In the genomic region with DNA sequence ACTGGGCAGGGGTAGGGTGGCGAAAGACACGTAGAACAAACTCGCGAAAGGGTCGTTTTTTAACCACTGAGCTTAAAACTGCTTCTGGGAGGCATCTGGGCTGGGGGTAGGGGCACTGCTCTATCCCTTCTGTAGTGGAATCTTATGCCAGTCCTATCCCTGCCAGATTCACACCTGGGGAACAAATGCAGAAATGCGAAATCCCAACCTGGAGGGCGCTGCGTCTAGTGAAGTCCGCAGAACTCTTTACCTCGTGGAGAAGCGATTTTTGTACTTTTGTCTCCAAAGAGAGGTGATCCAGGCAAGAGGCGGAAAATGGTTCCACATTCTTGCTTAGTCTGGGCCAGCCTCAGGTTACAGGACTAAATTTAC, we compare ENCODE assay signal across 18 cellular contexts. TPM values are rescaled to one million over a fixed set of nuclear protein-coding genes. Genes with fewer than 3 reads are reported as not detected.
DNase-seq lines count a peak whose midpoint lies in the region; ATAC-seq and FAIRE-seq lines count a peak whose summit lies in the region.
"Had no signal": no experiment of that assay in that cellular context is flagged by ENCODE, and none has a peak within 500 bp of the region (broad histone marks: within the 10 kb centered on the region; RNA-seq: fewer than 3 reads in every experiment).

No MANE protein-coding gene starts in this region.

- no peaks in the 10 kb centered on the region for H3K79me1 ChIP-seq in mesendoderm (ENCODE audit: low read length)

- no peak overlapping the region for H2AK5ac ChIP-seq in mesendoderm (ENCODE audit: low read length)

- peaks cover 17% of the 10 kb centered on the region for H3K36me3 Mint-ChIP-seq in activated naive CD8-positive, alpha-beta T cell treated with anti-CD3 and anti-CD28 coated beads, Interleukin-2, amount 50 U/mL, for 24 hours (ENCODE audit: low read depth)
- H3K36me3 Mint-ChIP-seq in stimulated activated naive B cell treated with anti-CD40 and anti-IgM and Interleukin-4, amounts not matched to agents 10 μg/mL and 1 μg/mL and 100 μg/mL, for 72 hours = peaks cover 0 to 4% of the 10 kb centered on the region in 2 donors

- intact Hi-C loops in right cardiac atrium (cut with DNase I) = no loop called here
- intact Hi-C loops in left ventricle myocardium superior (cut with micrococcal nuclease) = no loop called here

- FAIRE-seq in HTR-8/SVneo (lab: Jason Lieb, UNC) = no peak
- FAIRE-seq: small intestine had no signal

- no peak overlapping the region for H3K4me2 ChIP-seq in mesendoderm (ENCODE audit: low read length)

- peaks cover 24% of the 10 kb centered on the region for H3K4me1 Mint-ChIP-seq in activated naive CD8-positive, alpha-beta T cell treated with anti-CD3 and anti-CD28 coated beads, Interleukin-2, amount 50 U/mL, for 24 hours
- peaks cover 13 to 25% of the 10 kb centered on the region in 2 donors for H3K4me1 Mint-ChIP-seq in stimulated activated naive B cell treated with anti-CD40 and anti-IgM and Interleukin-4, amounts not matched to agents 10 μg/mL and 1 μg/mL and 100 μg/mL, for 72 hours

- no peak overlapping the region for H4K8ac ChIP-seq in mesendoderm (ENCODE audit: low read depth, low read length)

- H3K27ac Mint-ChIP-seq in activated naive CD8-positive, alpha-beta T cell treated with anti-CD3 and anti-CD28 coated beads, Interleukin-2, amount 50 U/mL, for 24 hours = no peak overlapping the region
- peak overlapping the region; percentile 65 for H3K27ac Mint-ChIP-seq in stimulated activated naive B cell treated with anti-CD40 and anti-IgM and Interleukin-4, amounts not matched to agents 10 μg/mL and 1 μg/mL and 100 μg/mL, for 72 hours
- H3K27ac Mint-ChIP-seq: activated naive CD4-positive, alpha-beta T cell treated with anti-CD3 and anti-CD28 coated beads, Interleukin-2, amount 50 U/mL, for 72 hours had no signal

- H3K56ac ChIP-seq in mesendoderm (ENCODE audit: low read length) = no peak overlapping the region

- DNase-seq in right cardiac atrium (no peak), left ventricle myocardium superior (no peak), mesendoderm (peak; percentile 8), NCI-H2107 (lab: John Stamatoyannopoulos, UW) (no peak), HTR-8/SVneo (ENCODE audit: insufficient read length, low spot score) (no peak), C1 segment of cervical spinal cord (lab: John Stamatoyannopoulos, UW) (no peak)
- no peak for DNase-seq in activated naive CD8-positive, alpha-beta T cell treated with anti-CD3 and anti-CD28 coated beads, Interleukin-2, amount 50 U/mL, for 24 hours
- no peak for DNase-seq in stimulated activated naive B cell treated with anti-CD40 and anti-IgM and Interleukin-4, amounts not matched to agents 10 μg/mL and 1 μg/mL and 100 μg/mL, for 72 hours
- DNase-seq: kidney glomerular epithelial cell, NCI-H146, NCI-H345 had no signal

- no peaks in the 10 kb centered on the region for H3K9me3 ChIP-seq in right cardiac atrium (ENCODE audit: control insufficient read depth, low read length)
- H3K9me3 ChIP-seq: thoracic aorta had no signal

- H3K27me3 ChIP-seq in right cardiac atrium (ENCODE audit: control insufficient read depth, insufficient read depth) (peaks cover 7% of the 10 kb centered on the region), mesendoderm (ENCODE audit: insufficient read depth, low read length, poor library complexity) (peaks cover 55% of the 10 kb centered on the region)

- peak overlapping the region; percentile 34 for H3K4me3 Mint-ChIP-seq in activated naive CD8-positive, alpha-beta T cell treated with anti-CD3 and anti-CD28 coated beads, Interleukin-2, amount 50 U/mL, for 24 hours
- H3K4me3 Mint-ChIP-seq in stimulated activated naive B cell treated with anti-CD40 and anti-IgM and Interleukin-4, amounts not matched to agents 10 μg/mL and 1 μg/mL and 100 μg/mL, for 72 hours = peak overlapping the region in 1 of 2 donors; percentile 32

- H3K4me1 ChIP-seq in right cardiac atrium (ENCODE audit: control insufficient read depth, insufficient read depth, low read length) = peaks cover 8% of the 10 kb centered on the region
- no peaks in the 10 kb centered on the region for H3K4me1 ChIP-seq in mesendoderm (ENCODE audit: control insufficient read depth, low read depth, low read length)
- H3K4me1 ChIP-seq: parathyroid adenoma had no signal

- no peaks in the 10 kb centered on the region for H3K36me3 ChIP-seq in mesendoderm (ENCODE audit: control insufficient read depth, insufficient read depth, low read length)
- H3K36me3 ChIP-seq: cardiac muscle cell, thoracic aorta had no signal

- no peaks in the 10 kb centered on the region for H3K79me2 ChIP-seq in mesendoderm (ENCODE audit: control insufficient read depth, insufficient read depth, low read length)
- H3K79me2 ChIP-seq: parathyroid adenoma had no signal

- H2BK5ac ChIP-seq in mesendoderm (ENCODE audit: low read length) = no peak overlapping the region

- no peak overlapping the region for H3K23ac ChIP-seq in mesendoderm (ENCODE audit: low read length)

- 17% methylated on average over 12 of the region's 12 CpGs for WGBS in right cardiac atrium
- WGBS in mesendoderm (ENCODE audit: extremely low coverage, insufficient coverage, low lambda C conversion rate) = no CpG with 5 or more reads among the region's 12 CpGs

- H3K27me3 Mint-ChIP-seq in activated naive CD8-positive, alpha-beta T cell treated with anti-CD3 and anti-CD28 coated beads, Interleukin-2, amount 50 U/mL, for 24 hours = peaks cover 82% of the 10 kb centered on the region
- H3K27me3 Mint-ChIP-seq in stimulated activated naive B cell treated with anti-CD40 and anti-IgM and Interleukin-4, amounts not matched to agents 10 μg/mL and 1 μg/mL and 100 μg/mL, for 72 hours = peaks cover 59 to 68% of the 10 kb centered on the region in 2 donors

- H3K27ac ChIP-seq in right cardiac atrium (ENCODE audit: low read length) (no peak overlapping the region), mesendoderm (ENCODE audit: low read depth, low read length) (no peak overlapping the region)
- H3K27ac ChIP-seq: cardiac muscle cell, parathyroid adenoma, thoracic aorta, VCaP had no signal

- peaks cover 4% of the 10 kb centered on the region for H3K9me3 Mint-ChIP-seq in activated naive CD8-positive, alpha-beta T cell treated with anti-CD3 and anti-CD28 coated beads, Interleukin-2, amount 50 U/mL, for 24 hours
- no peaks in the 10 kb centered on the region for H3K9me3 Mint-ChIP-seq in stimulated activated naive B cell treated with anti-CD40 and anti-IgM and Interleukin-4, amounts not matched to agents 10 μg/mL and 1 μg/mL and 100 μg/mL, for 72 hours
- H3K9me3 Mint-ChIP-seq: activated naive CD4-positive, alpha-beta T cell treated with anti-CD3 and anti-CD28 coated beads, Interleukin-2, amount 50 U/mL, for 72 hours had no signal

- no peak overlapping the region for H3K4ac ChIP-seq in mesendoderm (ENCODE audit: low read depth, low read length)

- peak overlapping the region; percentile 4 for H3K4me3 ChIP-seq in right cardiac atrium (ENCODE audit: low read length)
- H3K4me3 ChIP-seq in mesendoderm (ENCODE audit: low read length) = no peak overlapping the region
- H3K4me3 ChIP-seq: cardiac muscle cell had no signal

- H4K5ac ChIP-seq in mesendoderm (ENCODE audit: low read length) = no peak overlapping the region

- no peak overlapping the region for H2BK120ac ChIP-seq in mesendoderm (ENCODE audit: low read depth, low read length)

- no peak overlapping the region for H2BK15ac ChIP-seq in mesendoderm (replicated peaks; ENCODE audit: low read depth)

- no peak overlapping the region for H3K18ac ChIP-seq in mesendoderm (ENCODE audit: low read length)

- H3K9ac ChIP-seq in mesendoderm (ENCODE audit: low read length) = no peak overlapping the region
- H3K9ac ChIP-seq: parathyroid adenoma had no signal

- no peak for ATAC-seq in right cardiac atrium
- no peak for ATAC-seq in left ventricle myocardium superior
- ATAC-seq in activated naive CD8-positive, alpha-beta T cell treated with anti-CD3 and anti-CD28 coated beads, Interleukin-2, amount 50 U/mL, for 24 hours = no peak
- ATAC-seq in stimulated activated naive B cell treated with anti-CD40 and anti-IgM and Interleukin-4, amounts not matched to agents 10 μg/mL and 1 μg/mL and 100 μg/mL, for 72 hours (replicated peaks) = no peak

RNA-seq across cellular contexts. Expression of a gene that starts 10.3 kb away (rescaled TPM):
- total RNA-seq in right cardiac atrium = not detected
- polyA plus RNA-seq in right cardiac atrium = 0.02 TPM
- total RNA-seq in left ventricle myocardium superior = not detected
- polyA plus RNA-seq in mesendoderm (2013, experiment 1 of 2) = 0.20 TPM
- 0.13 TPM for polyA plus RNA-seq in mesendoderm (2013, experiment 2 of 2)
- total RNA-seq: M059J, thoracic aorta had no signal
- polyA plus RNA-seq: cardiac muscle cell, small intestine had no signal
